Comparison of ENCODE assay signal across 22 cellular contexts in the genomic region with DNA sequence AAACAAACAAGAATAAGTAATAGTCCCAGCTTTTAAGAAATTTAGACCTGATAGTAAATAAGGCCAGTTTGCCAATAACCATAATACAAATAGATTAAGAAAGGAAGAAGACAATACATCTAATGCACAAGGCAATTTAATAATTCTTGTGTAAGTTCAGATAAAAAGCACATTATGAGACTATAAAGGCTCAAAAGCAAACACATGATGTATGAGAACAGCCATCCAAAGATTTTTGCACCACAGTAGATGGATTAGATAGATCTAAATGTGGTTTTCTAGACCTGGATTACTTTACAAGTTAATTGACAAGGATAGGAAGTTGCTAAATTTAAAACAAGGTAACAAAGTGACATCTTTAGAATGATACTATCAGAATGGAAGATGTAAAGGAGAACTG.
"Had no signal": no experiment of that assay in that cellular context is flagged by ENCODE, and none has a peak within 500 bp of the region (broad histone marks: within the 10 kb centered on the region; RNA-seq: fewer than 3 reads in every experiment).

No MANE protein-coding gene starts in this region.

- H3K27ac ChIP-seq: colonic mucosa, epithelial cell of prostate, esophagus squamous epithelium, gastrocnemius medialis, heart right ventricle, left lung, lower lobe of right lung had no signal

- H3K36me3 ChIP-seq: colonic mucosa, esophagus squamous epithelium, gastrocnemius medialis, heart right ventricle, left lung, lower lobe of right lung had no signal

- DNase-seq: colonic mucosa; cortex of kidney; effector CD8-positive, alpha-beta T cell; effector memory CD8-positive, alpha-beta T cell; endodermal cell; erythroblast; esophagus squamous epithelium; foreskin fibroblast; foreskin melanocyte; gastrocnemius medialis; glutamatergic neuron; head of caudate nucleus; heart right ventricle; hippocampal formation; left cardiac atrium; left lung; left ventricle myocardium superior; lower lobe of right lung; mesenchymal stem cell; mucosa of descending colon; naive B cell had no signal

- H3K9me3 ChIP-seq: colonic mucosa, esophagus squamous epithelium, gastrocnemius medialis, heart right ventricle, left lung, lower lobe of right lung, mucosa of descending colon had no signal

- H3K27me3 ChIP-seq: colonic mucosa, esophagus squamous epithelium, gastrocnemius medialis, heart right ventricle, left lung had no signal

- H3K4me1 ChIP-seq: colonic mucosa had no signal

- H3K4me3 ChIP-seq: colonic mucosa, esophagus squamous epithelium, gastrocnemius medialis, heart right ventricle, left lung, lower lobe of right lung, mucosa of descending colon had no signal
